ENCODE assay signal across 2 cellular contexts in the genomic region with DNA sequence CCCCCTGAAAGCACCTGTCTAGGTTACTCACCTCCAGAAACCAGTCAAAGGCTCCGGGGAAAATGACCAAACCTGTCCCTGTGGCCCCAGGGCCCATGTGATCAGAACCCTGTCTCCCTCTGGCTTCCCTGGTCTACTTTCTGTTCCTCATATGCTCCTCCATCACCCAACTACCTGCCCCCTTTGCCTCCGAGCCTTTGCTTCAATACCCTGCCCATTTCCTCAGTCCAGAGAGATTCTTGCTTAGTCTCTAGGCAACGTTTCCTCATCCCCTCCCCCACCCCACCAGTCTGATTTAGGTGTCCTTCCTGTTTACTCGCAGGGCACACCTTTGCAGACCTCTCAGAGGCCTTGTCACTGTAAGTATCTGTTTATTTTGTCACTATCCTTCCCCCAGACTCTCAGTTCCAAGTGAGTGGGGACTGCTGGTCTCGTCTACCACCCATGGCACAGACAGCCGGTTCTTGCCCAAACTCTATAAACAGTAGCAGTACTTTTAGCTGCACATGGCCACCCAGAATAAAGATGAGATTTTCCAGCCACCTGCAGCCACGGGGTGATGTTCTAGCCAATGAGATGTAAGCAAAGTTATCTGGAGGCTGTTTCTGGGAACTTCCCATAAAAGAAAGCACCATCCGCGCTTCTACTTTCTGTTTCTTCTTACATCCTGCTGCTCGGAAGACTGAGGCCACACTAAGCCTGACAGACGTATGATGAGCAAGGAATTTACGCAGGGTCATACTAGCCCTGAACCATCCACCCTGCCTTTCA.
TF ChIP-seq lines count a peak whose summit lies in the region.

No MANE protein-coding gene starts in this region.

TF ChIP-seq in liver, 16 proteins besides CTCF, POLR2A, EP300 and RAD21 (continued from another document):
- TF ChIP-seq HNF4G (IDR thresholded peaks at IDR 0.05) (no peak), TAF1 (conservative IDR thresholded peaks at IDR 0.05) (no peak), NR2F2 (IDR thresholded peaks at IDR 0.05) (no peak), FOXA2 (IDR thresholded peaks at IDR 0.05) (no peak)
- TF ChIP-seq, protein P1, sequence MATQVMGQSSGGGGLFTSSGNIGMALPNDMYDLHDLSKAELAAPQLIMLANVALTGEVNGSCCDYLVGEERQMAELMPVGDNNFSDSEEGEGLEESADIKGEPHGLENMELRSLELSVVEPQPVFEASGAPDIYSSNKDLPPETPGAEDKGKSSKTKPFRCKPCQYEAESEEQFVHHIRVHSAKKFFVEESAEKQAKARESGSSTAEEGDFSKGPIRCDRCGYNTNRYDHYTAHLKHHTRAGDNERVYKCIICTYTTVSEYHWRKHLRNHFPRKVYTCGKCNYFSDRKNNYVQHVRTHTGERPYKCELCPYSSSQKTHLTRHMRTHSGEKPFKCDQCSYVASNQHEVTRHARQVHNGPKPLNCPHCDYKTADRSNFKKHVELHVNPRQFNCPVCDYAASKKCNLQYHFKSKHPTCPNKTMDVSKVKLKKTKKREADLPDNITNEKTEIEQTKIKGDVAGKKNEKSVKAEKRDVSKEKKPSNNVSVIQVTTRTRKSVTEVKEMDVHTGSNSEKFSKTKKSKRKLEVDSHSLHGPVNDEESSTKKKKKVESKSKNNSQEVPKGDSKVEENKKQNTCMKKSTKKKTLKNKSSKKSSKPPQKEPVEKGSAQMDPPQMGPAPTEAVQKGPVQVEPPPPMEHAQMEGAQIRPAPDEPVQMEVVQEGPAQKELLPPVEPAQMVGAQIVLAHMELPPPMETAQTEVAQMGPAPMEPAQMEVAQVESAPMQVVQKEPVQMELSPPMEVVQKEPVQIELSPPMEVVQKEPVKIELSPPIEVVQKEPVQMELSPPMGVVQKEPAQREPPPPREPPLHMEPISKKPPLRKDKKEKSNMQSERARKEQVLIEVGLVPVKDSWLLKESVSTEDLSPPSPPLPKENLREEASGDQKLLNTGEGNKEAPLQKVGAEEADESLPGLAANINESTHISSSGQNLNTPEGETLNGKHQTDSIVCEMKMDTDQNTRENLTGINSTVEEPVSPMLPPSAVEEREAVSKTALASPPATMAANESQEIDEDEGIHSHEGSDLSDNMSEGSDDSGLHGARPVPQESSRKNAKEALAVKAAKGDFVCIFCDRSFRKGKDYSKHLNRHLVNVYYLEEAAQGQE (IDR thresholded peaks at IDR 0.05) = no peak

TF ChIP-seq in HepG2, 621 proteins besides CTCF, POLR2A, EP300 and RAD21 (continued from another document):
- no peak for TF ChIP-seq ZNF670 (CRISPR knock-in tag; IDR thresholded peaks at IDR 0.05; ENCODE audit: borderline replicate concordance)
- no peak for TF ChIP-seq ZNF143 (CRISPR knock-in tag; IDR thresholded peaks at IDR 0.05)
- TF ChIP-seq ZNF776 (CRISPR knock-in tag; IDR thresholded peaks at IDR 0.05) = no peak
TF ChIP-seq in HepG2: peak in this region for 0.
